7 cellular contexts compared by ENCODE assay signal in the genomic region with DNA sequence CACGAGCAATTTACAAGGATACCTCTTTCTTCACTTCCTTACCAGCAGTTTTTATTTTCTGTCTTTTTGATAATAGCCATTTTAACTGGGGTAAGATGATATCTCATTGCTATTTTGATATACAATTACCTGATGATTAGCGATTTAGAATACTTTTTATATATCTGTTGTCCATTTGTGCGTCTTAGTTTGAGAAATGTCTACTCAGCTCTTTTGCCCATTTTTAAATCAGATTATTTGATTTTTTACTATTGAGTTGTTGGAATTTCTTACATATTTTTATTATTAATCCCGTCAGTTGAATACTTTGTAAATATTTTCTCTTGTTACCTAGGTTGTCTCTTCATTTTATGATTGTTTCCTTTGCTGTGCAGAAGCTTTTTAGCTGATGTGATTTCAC. TPM values are rescaled to one million over a fixed set of nuclear protein-coding genes. Genes with fewer than 3 reads are reported as not detected.
"Had no signal": no experiment of that assay in that cellular context is flagged by ENCODE, and none has a peak within 500 bp of the region (broad histone marks: within the 10 kb centered on the region; RNA-seq: fewer than 3 reads in every experiment).

No MANE protein-coding gene starts in this region.

- H3K4me3 ChIP-seq: GM23248 had no signal

- H3K4me2 ChIP-seq: KMS-11 had no signal

- H2AFZ ChIP-seq: GM23248 had no signal

- FAIRE-seq: HTR-8/SVneo had no signal

- H3K9ac ChIP-seq: GM23248, KMS-11 had no signal

- DNase-seq: GM23248, GOT3, H7, HCEC 1CT, KBM-7 had no signal

- H3K27ac ChIP-seq: GM23248, KMS-11 had no signal

RNA-seq across cellular contexts. Expression of a gene that starts 1.5 kb away (rescaled TPM):
- total RNA-seq: GM23248 had no signal
